In genomic region chr5:175840050-175840841, GRCh38 we compare ENCODE assay signal across 10 cellular contexts. TPM values are rescaled to one million over a fixed set of nuclear protein-coding genes. Genes with fewer than 3 reads are reported as not detected.
A peak's percentile ranks its signal among the peaks of the same experiment; 100 is the strongest.
DNase-seq lines count a peak whose midpoint lies in the region; ATAC-seq, FAIRE-seq and TF ChIP-seq lines count a peak whose summit lies in the region.
"Had no signal": no experiment of that assay in that cellular context is flagged by ENCODE, and none has a peak within 500 bp of the region (broad histone marks: within the 10 kb centered on the region; RNA-seq: fewer than 3 reads in every experiment).

No MANE protein-coding gene starts in this region.

- CTCF ChIA-PET in AG04450 (lab: Charles Lee) = interaction anchor here (0.6 to 1.0 kb wide), 3 partner anchors 8 to 26 kb away, joined by 4 to 7 read pairs (median 4); no protein-coding TSS in a partner anchor

- POLR2A ChIA-PET in AG04450 (lab: Yijun Ruan, JAX) = no interaction called here

- TF ChIP-seq CTCF in AG04450 (IDR thresholded peaks at IDR 0.05; ENCODE audit: low read depth, low read length) (peak; percentile 55), GM12874 (IDR thresholded peaks at IDR 0.05; ENCODE audit: insufficient read depth, low read depth, low read length) (peak; percentile 45; the same call in 1 of the 2 replicates), WI38 (IDR thresholded peaks at IDR 0.05; ENCODE audit: low read depth, low read length) (peak; percentile 57), keratinocyte (optimal IDR thresholded peaks at IDR 0.05 in 1 of 3, IDR thresholded peaks at IDR 0.05 in 1 of 3, conservative IDR thresholded peaks at IDR 0.05 in 1 of 3; ENCODE audit: extremely low read depth in 1 of 3, insufficient read depth in 2 of 3, low read length in 3 of 3) (peak; percentile 29 to 63 (median 52))

- no peak for ATAC-seq in activated naive CD4-positive, alpha-beta T cell treated with anti-CD3 and anti-CD28 coated beads, Interleukin-2, amount 50 U/mL, for 72 hours
- ATAC-seq: T-helper 17 cell had no signal

- H3K9me1 ChIP-seq in keratinocyte (ENCODE audit: control insufficient read depth, extremely low read depth, insufficient read depth, low read length) = no peaks in the 10 kb centered on the region

- H3K79me2 ChIP-seq in keratinocyte (ENCODE audit: control insufficient read depth, insufficient read depth, low read length) = no peaks in the 10 kb centered on the region

- no peak overlapping the region for H3K9ac ChIP-seq in keratinocyte (ENCODE audit: control insufficient read depth, extremely low read depth, insufficient read depth, low read length)

- H3K4me1 Mint-ChIP-seq in activated T-helper 2 cell treated with anti-CD3 and anti-CD28 coated beads, Interferon-gamma antibody, Interleukin-2, Interleukin-4, amounts not matched to agents 10 μg/mL and 5 μg/mL and 100 μg/mL, durations not matched to agents 14 hours and 24 hours and 36 hours (ENCODE audit: low read depth) = no peaks in the 10 kb centered on the region
- H3K4me1 Mint-ChIP-seq: T-helper 17 cell had no signal

- H3K4me3 Mint-ChIP-seq in activated T-helper 2 cell treated with anti-CD3 and anti-CD28 coated beads, Interferon-gamma antibody, Interleukin-2, Interleukin-4, amounts not matched to agents 10 μg/mL and 5 μg/mL and 100 μg/mL, durations not matched to agents 14 hours and 24 hours and 36 hours (ENCODE audit: low read depth) = no peak overlapping the region
- H3K4me3 Mint-ChIP-seq: T-helper 17 cell had no signal

- no peak overlapping the region for H3K4me2 ChIP-seq in keratinocyte (ENCODE audit: control insufficient read depth, extremely low read depth, insufficient read depth, low read depth, low read length)

- dilution Hi-C loops in keratinocyte (cut with MboI; ENCODE audit: extremely low pct_ligation_motif_present, low sequenced_read_pairs) = no loop called here

- no peak overlapping the region for H3K4me3 ChIP-seq in AG04450 (ENCODE audit: low read depth, low read length)
- no peak overlapping the region for H3K4me3 ChIP-seq in WI38 (ENCODE audit: low read depth, low read length)
- H3K4me3 ChIP-seq in keratinocyte (ENCODE audit: control insufficient read depth in 2 of 3, extremely low read depth in 1 of 3, insufficient read depth in 2 of 3, low read depth in 1 of 3, low read length in 3 of 3) = no peak overlapping the region

- no peaks in the 10 kb centered on the region for H3K36me3 ChIP-seq in keratinocyte (ENCODE audit: control insufficient read depth in 2 of 2, extremely low read depth in 1 of 2, insufficient read depth in 2 of 2, low read length in 2 of 2)

- no peaks in the 10 kb centered on the region for H3K27me3 Mint-ChIP-seq in activated T-helper 2 cell treated with anti-CD3 and anti-CD28 coated beads, Interferon-gamma antibody, Interleukin-2, Interleukin-4, amounts not matched to agents 10 μg/mL and 5 μg/mL and 100 μg/mL, durations not matched to agents 14 hours and 24 hours and 36 hours (ENCODE audit: low read depth)

- H3K27ac ChIP-seq in AG04450 (ENCODE audit: low read depth, low read length) = no peak overlapping the region
- H3K27ac ChIP-seq in keratinocyte (ENCODE audit: control insufficient read depth, insufficient read depth, low read length) = no peak overlapping the region

- peak; percentile 9 for FAIRE-seq in keratinocyte (lab: Jason Lieb, UNC)
- FAIRE-seq: GM12892 had no signal

- H3K9me3 ChIP-seq in AG04450 (ENCODE audit: control insufficient read depth, insufficient read depth, low read length) (no peaks in the 10 kb centered on the region; the same call in 1 of the 2 replicates), keratinocyte (ENCODE audit: control insufficient read depth, low read depth, low read length) (no peaks in the 10 kb centered on the region)

- H3K9me3 Mint-ChIP-seq in activated T-helper 2 cell treated with anti-CD3 and anti-CD28 coated beads, Interferon-gamma antibody, Interleukin-2, Interleukin-4, amounts not matched to agents 10 μg/mL and 5 μg/mL and 100 μg/mL, durations not matched to agents 14 hours and 24 hours and 36 hours = no peaks in the 10 kb centered on the region
- H3K9me3 Mint-ChIP-seq in activated naive CD4-positive, alpha-beta T cell treated with anti-CD3 and anti-CD28 coated beads, Interleukin-2, amount 50 U/mL, for 72 hours = peaks cover 0 to 3% of the 10 kb centered on the region in 2 donors

- no peak overlapping the region for H2AFZ ChIP-seq in keratinocyte (ENCODE audit: control insufficient read depth, low read length)

- intact Hi-C loops in activated T-helper 2 cell treated with anti-CD3 and anti-CD28 coated beads, Interferon-gamma antibody, Interleukin-2, Interleukin-4, amounts not matched to agents 10 μg/mL and 5 μg/mL and 100 μg/mL, durations not matched to agents 14 hours and 24 hours and 36 hours (cut with micrococcal nuclease) = no loop called here

- H3K27ac Mint-ChIP-seq in activated T-helper 2 cell treated with anti-CD3 and anti-CD28 coated beads, Interferon-gamma antibody, Interleukin-2, Interleukin-4, amounts not matched to agents 10 μg/mL and 5 μg/mL and 100 μg/mL, durations not matched to agents 14 hours and 24 hours and 36 hours = no peak overlapping the region
- no peak overlapping the region for H3K27ac Mint-ChIP-seq in activated naive CD4-positive, alpha-beta T cell treated with anti-CD3 and anti-CD28 coated beads, Interleukin-2, amount 50 U/mL, for 72 hours
- H3K27ac Mint-ChIP-seq: T-helper 17 cell had no signal

- no peaks in the 10 kb centered on the region for H3K4me1 ChIP-seq in keratinocyte (ENCODE audit: control insufficient read depth, extremely low read depth, insufficient read depth, low read length)

- peaks cover 2% of the 10 kb centered on the region for H3K27me3 ChIP-seq in AG04450 (ENCODE audit: control insufficient read depth, insufficient read depth, low read length)
- no peaks in the 10 kb centered on the region for H3K27me3 ChIP-seq in keratinocyte (ENCODE audit: control insufficient read depth, extremely low read depth, insufficient read depth, low read length)

- no peaks in the 10 kb centered on the region for H4K20me1 ChIP-seq in keratinocyte (ENCODE audit: control insufficient read depth, extremely low read depth, insufficient read depth, low read length)

- H3K36me3 Mint-ChIP-seq in activated T-helper 2 cell treated with anti-CD3 and anti-CD28 coated beads, Interferon-gamma antibody, Interleukin-2, Interleukin-4, amounts not matched to agents 10 μg/mL and 5 μg/mL and 100 μg/mL, durations not matched to agents 14 hours and 24 hours and 36 hours (ENCODE audit: low read depth) = no peaks in the 10 kb centered on the region
- no peaks in the 10 kb centered on the region for H3K36me3 Mint-ChIP-seq in activated naive CD4-positive, alpha-beta T cell treated with anti-CD3 and anti-CD28 coated beads, Interleukin-2, amount 50 U/mL, for 72 hours

- DNase-seq in AG04450 (ENCODE audit: low read depth, low spot score) = no peak
- no peak for DNase-seq in keratinocyte (ENCODE audit: low read depth, low spot score)
- DNase-seq in Ammon's horn (ENCODE audit: low spot score) = no peak
- DNase-seq in activated T-helper 2 cell treated with anti-CD3 and anti-CD28 coated beads, Interferon-gamma antibody, Interleukin-2, Interleukin-4, amounts not matched to agents 10 μg/mL and 5 μg/mL and 100 μg/mL, durations not matched to agents 14 hours and 24 hours and 36 hours (ENCODE audit: low spot score) = no peak
- DNase-seq in NCI-H1930 (lab: John Stamatoyannopoulos, UW) = no peak
- no peak for DNase-seq in activated naive CD4-positive, alpha-beta T cell treated with anti-CD3 and anti-CD28 coated beads, Interleukin-2, amount 50 U/mL, for 72 hours (ENCODE audit: low spot score in 2 of 2)
- DNase-seq: T-helper 17 cell had no signal

RNA-seq across cellular contexts. Expression of gene CPLX2, which starts 31.1 kb away (rescaled TPM):
- polyA plus RNA-seq in AG04450 (2011; rRNA removed) (0.02 and 0.50 TPM in 2 replicates), keratinocyte (not detected in 3 replicates)
- polyA minus RNA-seq in AG04450 (2011; rRNA and poly(A)+ RNA removed) = 0.09 and 0.14 TPM in 2 replicates
- not detected for polyA plus RNA-seq in keratinocyte (2011; ENCODE audit: low read depth)
- not detected in 2 replicates for polyA plus RNA-seq in keratinocyte (2011; cell fraction: cytosol; rRNA removed)
- polyA plus RNA-seq in keratinocyte (2011; cell fraction: nucleus; rRNA removed) = not detected in 2 replicates
- 0.04 TPM in 1 of 2 replicates, not detected in the other for polyA plus RNA-seq in keratinocyte (2012; ENCODE audit: low replicate concordance)
- not detected in 3 replicates for polyA minus RNA-seq in keratinocyte
- not detected for polyA minus RNA-seq in keratinocyte (2011; cell fraction: cytosol; rRNA and poly(A)+ RNA removed)
- polyA minus RNA-seq in keratinocyte (2011; cell fraction: nucleus; rRNA and poly(A)+ RNA removed) = not detected in 2 replicates
- not detected in 2 replicates for total RNA-seq in activated T-helper 2 cell treated with anti-CD3 and anti-CD28 coated beads, Interferon-gamma antibody, Interleukin-2, Interleukin-4, amounts not matched to agents 10 μg/mL and 5 μg/mL and 100 μg/mL, durations not matched to agents 14 hours and 24 hours and 36 hours
- total RNA-seq in activated naive CD4-positive, alpha-beta T cell treated with anti-CD3 and anti-CD28 coated beads, Interleukin-2, amount 50 U/mL, for 72 hours = not detected
- total RNA-seq: T-helper 17 cell had no signal
